ENCODE assay signal across 29 cellular contexts in genomic region chr16:19774024-19774423, GRCh38.
"Had no signal": no experiment of that assay in that cellular context is flagged by ENCODE, and none has a peak within 500 bp of the region (broad histone marks: within the 10 kb centered on the region; RNA-seq: fewer than 3 reads in every experiment).

No MANE protein-coding gene starts in this region.

- H3K27me3 Mint-ChIP-seq: progenitor cell of endocrine pancreas; stimulated activated naive B cell treated with anti-CD40 and anti-IgM and Interleukin-4, amounts not matched to agents 10 μg/mL and 1 μg/mL and 100 μg/mL, for 72 hours; stimulated activated naive CD8-positive, alpha-beta T cell treated with anti-CD3 and anti-CD28 coated beads, Interleukin-15, Interleukin-2, amounts not matched to agents 100 ng/mL and 50 ng/mL, for 24 hours had no signal

- H3K27ac ChIP-seq: heart left ventricle, hepatocyte, left lung, lower lobe of right lung, neutrophil, ovary, right atrium auricular region, skin epidermis, suprapubic skin, thoracic aorta, tibial artery, upper lobe of right lung, uterus had no signal

- H3K4me2 ChIP-seq: hepatocyte had no signal

- H3K27ac Mint-ChIP-seq: naive thymus-derived CD8-positive, alpha-beta T cell; progenitor cell of endocrine pancreas; stimulated activated naive B cell treated with anti-CD40 and anti-IgM and Interleukin-4, amounts not matched to agents 10 μg/mL and 1 μg/mL and 100 μg/mL, for 72 hours; stimulated activated naive CD8-positive, alpha-beta T cell treated with anti-CD3 and anti-CD28 coated beads, Interleukin-15, Interleukin-2, amounts not matched to agents 100 ng/mL and 50 ng/mL, for 24 hours had no signal

- H3K4me1 ChIP-seq: left lung, lower lobe of right lung, suprapubic skin, tibial artery, upper lobe of right lung, uterus had no signal

- H2AFZ ChIP-seq: hepatocyte had no signal

- H3K27me3 ChIP-seq: heart left ventricle, hepatocyte, left lung, neutrophil, ovary, right atrium auricular region, suprapubic skin, tibial artery, upper lobe of right lung, uterus had no signal

- H3K9me3 ChIP-seq: lower lobe of right lung, neutrophil, ovary, right atrium auricular region, suprapubic skin, thoracic aorta, tibial artery, upper lobe of right lung, uterus had no signal

- H3K4me3 ChIP-seq: heart left ventricle, hepatocyte, left lung, lower lobe of right lung, ovary, right atrium auricular region, skin epidermis, suprapubic skin, thoracic aorta, tibial artery, upper lobe of right lung, uterus had no signal

- H3K36me3 ChIP-seq: heart left ventricle, left lung, lower lobe of right lung, neutrophil, ovary, suprapubic skin, thoracic aorta, tibial artery, upper lobe of right lung, uterus had no signal

- ATAC-seq: heart left ventricle; left colon; left lung; lower lobe of right lung; naive thymus-derived CD8-positive, alpha-beta T cell; sciatic nerve; stimulated activated naive B cell treated with anti-CD40 and anti-IgM and Interleukin-4, amounts not matched to agents 10 μg/mL and 1 μg/mL and 100 μg/mL, for 72 hours; upper lobe of right lung had no signal

- H3K79me2 ChIP-seq: hepatocyte had no signal

- DNase-seq: heart left ventricle; left colon; left lung; lower lobe of right lung; mammary epithelial cell; mesenchymal stem cell; naive thymus-derived CD8-positive, alpha-beta T cell; occipital lobe; ovary; stimulated activated CD4-positive, alpha-beta T cell treated with anti-CD3 and anti-CD28 coated beads, Interleukin-12 subunit alpha, Interleukin-12 subunit beta, amount 100 ng/mL, for 4 hours; stimulated activated CD4-positive, alpha-beta T cell treated with anti-CD3 and anti-CD28 coated beads, Interleukin-15, amount 100 ng/mL, for 24 hours; stimulated activated CD4-positive, alpha-beta T cell treated with anti-CD3 and anti-CD28 coated beads, Interleukin-2, amount 100 ng/mL, for 24 hours; stimulated activated CD4-positive, alpha-beta T cell treated with anti-CD3 and anti-CD28 coated beads, Interleukin-4, amount 100 ng/mL, for 1 hour; stimulated activated naive B cell treated with anti-CD40 and anti-IgM and Interleukin-4, amounts not matched to agents 10 μg/mL and 1 μg/mL and 100 μg/mL, for 72 hours; tibial artery; trophoblast cell; upper lobe of right lung; uterus had no signal

- H3K4me3 Mint-ChIP-seq: naive thymus-derived CD8-positive, alpha-beta T cell; nephron; neural crest cell; stimulated activated naive B cell treated with anti-CD40 and anti-IgM and Interleukin-4, amounts not matched to agents 10 μg/mL and 1 μg/mL and 100 μg/mL, for 72 hours; stimulated activated naive CD8-positive, alpha-beta T cell treated with anti-CD3 and anti-CD28 coated beads, Interleukin-15, Interleukin-2, amounts not matched to agents 100 ng/mL and 50 ng/mL, for 24 hours had no signal
